11 cellular contexts compared by ENCODE assay signal in genomic region chr3:188180114-188180513, GRCh38. TPM values are rescaled to one million over a fixed set of nuclear protein-coding genes. Genes with fewer than 3 reads are reported as not detected.
DNase-seq lines count a peak whose midpoint lies in the region; ATAC-seq, FAIRE-seq and TF ChIP-seq lines count a peak whose summit lies in the region.
"Had no signal": no experiment of that assay in that cellular context is flagged by ENCODE, and none has a peak within 500 bp of the region (broad histone marks: within the 10 kb centered on the region; RNA-seq: fewer than 3 reads in every experiment).

No MANE protein-coding gene starts in this region.

- no peak for TF ChIP-seq RAD21 in H1 (IDR thresholded peaks at IDR 0.05 in 1 of 2, conservative IDR thresholded peaks at IDR 0.05 in 1 of 2; ENCODE audit: low read depth in 2 of 2, low read length in 2 of 2)

- no peak overlapping the region for H3T11ph ChIP-seq in H9 (ENCODE audit: low read length)

- H3K27me3 Mint-ChIP-seq in H9 (ENCODE audit: low read depth) = no peaks in the 10 kb centered on the region

- H3K4me3 Mint-ChIP-seq in H9 = no peak overlapping the region

- H3K9ac ChIP-seq in H9 (ENCODE audit: extremely low read depth, insufficient read length, low read length) (no peak overlapping the region), H1 (replicated peaks in 1 of 4; ENCODE audit: extremely low read depth in 1 of 4, low read depth in 3 of 4, low read length in 3 of 4) (no peak overlapping the region), muscle layer of colon (ENCODE audit: low read length) (peak overlapping the region; percentile 0)

- H3K79me1 ChIP-seq in H9 (ENCODE audit: insufficient read depth, low read depth, low read length, poor library complexity, severe bottlenecking) = no peaks in the 10 kb centered on the region
- no peaks in the 10 kb centered on the region for H3K79me1 ChIP-seq in H1 (ENCODE audit: low read depth, low read length)

- H3K23me2 ChIP-seq in H9 (ENCODE audit: insufficient read length, low read depth, low read length, poor library complexity, severe bottlenecking) (no peaks in the 10 kb centered on the region), H1 (ENCODE audit: low read depth, low read length) (no peaks in the 10 kb centered on the region)

- H3K18ac ChIP-seq in H9 (ENCODE audit: insufficient read length, low read depth, low read length) (no peak overlapping the region), H1 (ENCODE audit: extremely low read depth, low read length) (no peak overlapping the region)

- H4K20me1 ChIP-seq in H9 (ENCODE audit: control insufficient read depth, insufficient read depth, insufficient read length) (peaks cover 2% of the 10 kb centered on the region), H1 (replicated peaks in 1 of 2; ENCODE audit: control insufficient read depth in 1 of 2, insufficient read depth in 2 of 2, low read length in 2 of 2) (peaks cover 0 to 2% of the 10 kb centered on the region in 2 experiments)

- no peak overlapping the region for H2AFZ ChIP-seq in H9 (ENCODE audit: low read length)
- H2AFZ ChIP-seq in H1 (ENCODE audit: low read length) = no peak overlapping the region

- H2AK5ac ChIP-seq in H9 (ENCODE audit: insufficient read length, low read length) (no peak overlapping the region), H1 (ENCODE audit: low read depth, low read length) (no peak overlapping the region)

- H3K27me3 ChIP-seq in H9 (ENCODE audit: insufficient read depth, low read length) (no peaks in the 10 kb centered on the region), H1 (replicated peaks in 1 of 4; ENCODE audit: control insufficient read depth in 3 of 4, extremely low read depth in 1 of 4, insufficient read depth in 3 of 4, low read length in 3 of 4) (no peaks in the 10 kb centered on the region), muscle layer of colon (ENCODE audit: control insufficient read depth in 1 of 2, insufficient read depth in 2 of 2, low read length in 2 of 2) (no peaks in the 10 kb centered on the region), thoracic aorta (replicated peaks; ENCODE audit: insufficient read depth) (no peaks in the 10 kb centered on the region)

- H4K91ac ChIP-seq in H9 (ENCODE audit: insufficient read length, low read depth, low read length) (no peak overlapping the region), H1 (replicated peaks; ENCODE audit: insufficient read length, low read length) (no peak overlapping the region)

- H3K4me1 ChIP-seq in H9 (ENCODE audit: insufficient read depth, low read length) (peaks cover 7% of the 10 kb centered on the region; the same call in 1 of the 2 replicates), H1 (replicated peaks in 1 of 4; ENCODE audit: control insufficient read depth in 3 of 4, insufficient read depth in 4 of 4, low read length in 3 of 4) (peaks cover 3 to 15% (median 7%) of the 10 kb centered on the region in 4 experiments), muscle layer of colon (ENCODE audit: insufficient read depth, low read length) (peaks cover 84% of the 10 kb centered on the region), thoracic aorta (ENCODE audit: control insufficient read depth in 1 of 2, low read depth in 2 of 2) (peaks cover 49 to 94% of the 10 kb centered on the region in 2 donors)

- TF ChIP-seq CTCF in H9 (conservative IDR thresholded peaks at IDR 0.05) (no peak), H1 (IDR thresholded peaks at IDR 0.05; ENCODE audit: control extremely low read depth in 1 of 3, insufficient read depth in 1 of 3, low read depth in 1 of 3, low read length in 3 of 3) (no peak), thoracic aorta (IDR thresholded peaks at IDR 0.05) (no peak), RWPE1 (conservative IDR thresholded peaks at IDR 0.05; ENCODE audit: low read depth) (no peak), foreskin fibroblast (IDR thresholded peaks at IDR 0.05; ENCODE audit: low read depth, low read length) (no peak)

- no peak overlapping the region for H2BK20ac ChIP-seq in H9 (ENCODE audit: low read depth, low read length, poor library complexity, severe bottlenecking)
- no peak overlapping the region for H2BK20ac ChIP-seq in H1 (ENCODE audit: low read length)

- H3K4me2 ChIP-seq in H9 (ENCODE audit: insufficient read depth, insufficient read length, low read length) (no peak overlapping the region), H1 (ENCODE audit: insufficient read depth in 1 of 2, low read depth in 2 of 2, low read length in 2 of 2) (no peak overlapping the region)

- H2BK12ac ChIP-seq in H9 (ENCODE audit: insufficient read length, low read depth, low read length) = no peak overlapping the region
- H2BK12ac ChIP-seq in H1 (ENCODE audit: low read depth, low read length) = 0 out of 2 replicates have a peak overlapping the region, but pooled peaks have one; percentile 35

- no peak overlapping the region for H3K23ac ChIP-seq in H9 (ENCODE audit: insufficient read length, low read depth, low read length)
- no peak overlapping the region for H3K23ac ChIP-seq in H1 (ENCODE audit: insufficient read length)

- H3K9me3 ChIP-seq in H9 (ENCODE audit: control insufficient read depth, low read depth, low read length) (no peaks in the 10 kb centered on the region), H1 (ENCODE audit: insufficient read depth in 2 of 2, low read depth in 1 of 2, low read length in 1 of 2) (no peaks in the 10 kb centered on the region), muscle layer of colon (ENCODE audit: low read length) (no peaks in the 10 kb centered on the region), thoracic aorta (no peaks in the 10 kb centered on the region)

- WGBS in H9 (ENCODE audit: extremely low coverage, insufficient read length, low lambda C conversion rate) = no CpG with 5 or more reads among the region's 7 CpGs
- WGBS in H1 (ENCODE audit: extremely low coverage in 1 of 2, insufficient coverage in 1 of 2, insufficient read length in 1 of 2, insufficient replicate concordance in 2 of 2, low coverage in 1 of 2, low lambda C conversion rate in 2 of 2, missing lambda C conversion rate in 1 of 2), 2 experiments = 85% methylated on average over 7 of the region's 7 CpGs; no CpG with 5 or more reads in 1 of the 2 experiments

- no peak overlapping the region for H2BK15ac ChIP-seq in H9 (ENCODE audit: low read depth, low read length)
- no peak overlapping the region for H2BK15ac ChIP-seq in H1 (ENCODE audit: low read length)

- H2BK5ac ChIP-seq in H9 (ENCODE audit: insufficient read length, low read length) (no peak overlapping the region), H1 (ENCODE audit: low read depth, low read length) (0 out of 2 replicates have a peak overlapping the region, but pooled peaks have one; percentile 10)

- no peak overlapping the region for H4K5ac ChIP-seq in H9 (ENCODE audit: insufficient read length, low read depth, low read length)
- no peak overlapping the region for H4K5ac ChIP-seq in H1 (ENCODE audit: insufficient read length, low read depth, low read length)

- no peak for TF ChIP-seq POLR2A in H1 (IDR thresholded peaks at IDR 0.05; ENCODE audit: control extremely low read depth in 1 of 2, low read depth in 2 of 2, low read length in 2 of 2)

- H3K4ac ChIP-seq in H9 (ENCODE audit: low read depth, low read length) (no peak overlapping the region), H1 (replicated peaks; ENCODE audit: insufficient read length, low read depth, low read length) (no peak overlapping the region)

- no peaks in the 10 kb centered on the region; a peak in 1 of 7 replicates for H3K36me3 Mint-ChIP-seq in H9 (ENCODE audit: insufficient read depth in 1 of 3, low read depth in 3 of 3)

- TF ChIP-seq EP300 in H1 (IDR thresholded peaks at IDR 0.05; ENCODE audit: borderline replicate concordance in 1 of 2, low read depth in 2 of 2, low read length in 2 of 2) = no peak

- H3K4me3 ChIP-seq in H1 (ENCODE audit: extremely low read depth in 1 of 4, insufficient read depth in 2 of 4, low read depth in 3 of 4, low read length in 4 of 4) = no peak overlapping the region
- H3K4me3 ChIP-seq in muscle layer of colon (ENCODE audit: low read depth in 1 of 2, low read length in 2 of 2) = no peak overlapping the region
- H3K4me3 ChIP-seq in thoracic aorta = no peak overlapping the region
- H3K4me3 ChIP-seq in foreskin fibroblast (ENCODE audit: low read depth in 1 of 2, low read length in 2 of 2) = no peak overlapping the region

- H2BK120ac ChIP-seq in H9 (ENCODE audit: low read depth, low read length, poor library complexity, severe bottlenecking) (no peak overlapping the region), H1 (replicated peaks; ENCODE audit: low read depth, low read length) (no peak overlapping the region)

- H4K8ac ChIP-seq in H9 (replicated peaks; ENCODE audit: insufficient read length, low read depth, low read length) (no peak overlapping the region), H1 (ENCODE audit: extremely low read depth, insufficient read depth, low read length) (no peak overlapping the region)

- H3K9me3 Mint-ChIP-seq in H9 = no peaks in the 10 kb centered on the region

- H3K36me3 ChIP-seq in H1 (ENCODE audit: control insufficient read depth in 2 of 4, insufficient read depth in 4 of 4, low read length in 3 of 4) (no peaks in the 10 kb centered on the region), muscle layer of colon (ENCODE audit: insufficient read depth, low read length) (no peaks in the 10 kb centered on the region), thoracic aorta (no peaks in the 10 kb centered on the region)

- peak overlapping the region in 2 of 3 experiments; percentile 1 to 37; a peak in 3 of 7 replicates for H3K27ac Mint-ChIP-seq in H9

- peaks cover 3% of the 10 kb centered on the region; the same call in 1 of the 2 replicates for H3K79me2 ChIP-seq in H9 (ENCODE audit: insufficient read depth, low read length)
- peaks cover 0 to 30% of the 10 kb centered on the region in 2 experiments; a peak in 3 of 4 replicates for H3K79me2 ChIP-seq in H1 (ENCODE audit: control insufficient read depth in 1 of 2, insufficient read depth in 2 of 2, low read length in 2 of 2)

- H3K27ac ChIP-seq in H9 (ENCODE audit: insufficient read length, low read depth, low read length) = no peak overlapping the region
- H3K27ac ChIP-seq in H1 (ENCODE audit: low read depth, low read length) = no peak overlapping the region
- peak overlapping the region; percentile 70 for H3K27ac ChIP-seq in muscle layer of colon (ENCODE audit: low read depth, low read length)
- peak overlapping the region; percentile 91 for H3K27ac ChIP-seq in thoracic aorta
- H3K27ac ChIP-seq in RWPE1 = no peak overlapping the region

- no peak for ATAC-seq in thoracic aorta (ENCODE audit: insufficient number of reproducible peaks, low FRiP score, low read depth)
- ATAC-seq: PC-3 had no signal

- no peak overlapping the region for H3K56ac ChIP-seq in H9 (ENCODE audit: insufficient read length, low read depth, low read length)
- no peak overlapping the region for H3K56ac ChIP-seq in H1 (replicated peaks; ENCODE audit: insufficient read length, low read depth, low read length)

- CTCF ChIA-PET in H1 (lab: Charles Lee; ENCODE audit: partially characterized antibody) (interaction anchor here (1.4 to 1.5 kb wide), 2 partner anchors 27 to 442 kb away, joined by 3 to 7 read pairs; no protein-coding TSS in a partner anchor), RWPE1 (lab: Yijun Ruan, JAX) (no interaction called here)

- FAIRE-seq in H1 (lab: Jason Lieb, UNC) (no peak), urothelium cell line (lab: Jason Lieb, UNC) (no peak)

- peaks cover 34 to 35% of the 10 kb centered on the region in 2 experiments for H3K4me1 Mint-ChIP-seq in H9

- no peak overlapping the region for H3K14ac ChIP-seq in H9 (ENCODE audit: insufficient read depth, low read length)
- H3K14ac ChIP-seq in H1 (ENCODE audit: insufficient read length) = no peak overlapping the region

- POLR2A ChIA-PET in H1 (lab: Charles Lee; ENCODE audit: partially characterized antibody) (no interaction called here), RWPE1 (lab: Yijun Ruan, JAX; ENCODE audit: low non-redundant PET) (no interaction called here)

- DNase-seq in H9 (no peak), H1 (ENCODE audit: low read depth in 1 of 2, low spot score in 2 of 2) (no peak), thoracic aorta (ENCODE audit: low spot score) (no peak), urothelium cell line (ENCODE audit: low spot score) (no peak), RWPE1 (ENCODE audit: low spot score) (no peak), foreskin fibroblast (no peak), DMS53 treated with DMSO at 0.1 percent for 48 hours (lab: John Stamatoyannopoulos, UW; ENCODE audit: unreplicated experiment) (no peak)
- DNase-seq: hippocampal formation, PC-3, T-helper 1 cell had no signal

RNA-seq across cellular contexts. Expression of gene LPP, which starts 26.2 kb away (rescaled TPM):
- total RNA-seq in H9 (2021) (56.3 and 64.6 TPM in 2 replicates), thoracic aorta (1,000 to 10,000 TPM; 1,568 to 1,607 TPM)
- 53.3 and 60.2 TPM in 2 replicates for total RNA-seq in H1 (2021; fragmentation: NEBNext Ultra II Directional; extraction: Animal tissue kit (Norgen Biotek cat#: 25700))
- polyA plus RNA-seq in H1 (2011; rRNA removed) = 10.0 and 12.1 TPM in 2 replicates
- 6.2 TPM for polyA plus RNA-seq in H1 (2011; cell fraction: cytosol; rRNA removed)
- polyA plus RNA-seq in H1 (2011; cell fraction: nucleus; rRNA removed) = 78.5 TPM
- 6.5 to 12.8 TPM (median 11.1 TPM) in 4 replicates for polyA plus RNA-seq in H1 (2012, experiment 1 of 2)
- polyA plus RNA-seq in H1 (2012, experiment 2 of 2) = 1.8 TPM
- 17.2 TPM for polyA plus RNA-seq in H1 (2013, experiment 1 of 2)
- 12.6 TPM for polyA plus RNA-seq in H1 (2013, experiment 2 of 2)
- 222 and 238 TPM in 2 replicates for polyA minus RNA-seq in H1 (2011; rRNA and poly(A)+ RNA removed)
- polyA minus RNA-seq in H1 (2011; cell fraction: cytosol; rRNA and poly(A)+ RNA removed) = 46.1 TPM
- 162 TPM for polyA minus RNA-seq in H1 (2011; cell fraction: nucleus; rRNA and poly(A)+ RNA removed)

Comparison
In these comparisons a context has a peak if more than half of its experiments do, and no peak if none do; other contexts are left out.
1. H3K27ac ChIP-seq: peak in muscle layer of colon (single experiment) and thoracic aorta (2 of 2); none in H9 (single experiment), H1 (single experiment) and RWPE1 (single experiment).
2. RNA of gene LPP, which starts 26.2 kb away (total RNA-seq): 1,568 to 1,607 TPM in thoracic aorta; 56.3 to 64.6 TPM in H9 and 53.3 to 60.2 TPM in H1; every median in the first group is over 10 times any median in the second.